In the genomic region with DNA sequence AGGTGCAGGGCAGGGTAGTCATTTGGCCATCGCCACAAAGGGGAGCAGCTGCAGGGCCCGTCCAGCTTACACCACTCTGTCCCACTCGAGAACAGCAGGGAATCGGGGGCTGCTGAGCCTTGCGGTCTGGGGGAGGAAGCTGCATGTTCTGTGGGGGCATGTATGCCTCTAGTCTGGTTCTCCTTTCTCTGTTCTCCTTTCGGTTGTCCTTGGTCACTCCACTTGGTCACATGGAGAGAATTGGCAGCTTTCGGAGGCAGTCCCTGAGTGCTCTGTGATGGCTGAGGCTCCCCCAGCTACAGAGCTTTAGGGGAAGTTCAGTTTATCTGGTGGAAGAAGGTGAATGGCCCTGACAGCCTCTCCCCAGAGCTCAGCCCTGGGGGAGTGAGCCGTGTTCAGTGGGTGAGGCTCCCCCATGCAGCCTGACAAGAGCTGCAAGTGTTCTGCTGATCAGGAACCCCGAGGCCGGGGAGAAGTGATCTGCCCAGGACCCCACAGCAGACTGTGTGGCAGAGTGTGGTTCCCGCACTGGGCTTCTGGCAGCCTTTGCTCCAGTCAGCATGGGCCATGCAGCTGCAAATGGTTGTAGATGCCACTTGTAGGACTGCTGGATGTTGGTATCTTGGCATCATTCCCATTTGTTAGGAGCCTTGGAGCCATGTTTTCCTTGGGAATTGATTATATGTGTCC, we compare ENCODE assay signal across 8 cellular contexts. TPM values are rescaled to one million over a fixed set of nuclear protein-coding genes. Genes with fewer than 3 reads are reported as not detected.
A peak's percentile ranks its signal among the peaks of the same experiment; 100 is the strongest.
DNase-seq lines count a peak whose midpoint lies in the region; ATAC-seq, FAIRE-seq and TF ChIP-seq lines count a peak whose summit lies in the region.

No MANE protein-coding gene starts in this region.

- peak overlapping the region; percentile 81 for H3K4me3 Mint-ChIP-seq in activated naive CD8-positive, alpha-beta T cell treated with anti-CD3 and anti-CD28 coated beads, Interleukin-2, amount 10 ng/mL, durations not matched to agents 7 days and 5 days
- H3K4me3 Mint-ChIP-seq in naive B cell, result peak overlapping the region; percentile 78 to 96 (median 90)

- in situ Hi-C loops in ACHN (cut with HindIII; ENCODE audit: low pct_ligation_motif_present, low pct_unique_long_range_greater_than_20kb, low sequenced_read_pairs), result no loop called here

- no peak for TF ChIP-seq CTCF in D721Med (IDR thresholded peaks at IDR 0.05; ENCODE audit: insufficient read depth, missing control alignments)

- H3K27ac Mint-ChIP-seq in activated naive CD8-positive, alpha-beta T cell treated with anti-CD3 and anti-CD28 coated beads, Interleukin-2, amount 10 ng/mL, durations not matched to agents 7 days and 5 days, result peak overlapping the region; percentile 91
- peak overlapping the region; percentile 91 to 98 (median 95) for H3K27ac Mint-ChIP-seq in naive B cell

- FAIRE-seq in GM12892 (lab: Jason Lieb, UNC) (peak; percentile 100), D721Med (lab: Jason Lieb, UNC) (no peak)

- peak; percentile 87 for ATAC-seq in GM21381 (IDR thresholded peaks at IDR 0.05; ENCODE audit: unreplicated experiment)
- peak; percentile 82 for ATAC-seq in HG03575 (IDR thresholded peaks at IDR 0.05; ENCODE audit: extremely low read depth, insufficient number of reproducible peaks, low FRiP score, unreplicated experiment)
- peak; percentile 59 for ATAC-seq in activated naive CD8-positive, alpha-beta T cell treated with anti-CD3 and anti-CD28 coated beads, Interleukin-2, amount 10 ng/mL, durations not matched to agents 7 days and 5 days (ENCODE audit: low read depth)
- peak; percentile 96 for ATAC-seq in naive B cell (ENCODE audit: low read depth in 2 of 2)

- H3K4me1 Mint-ChIP-seq in activated naive CD8-positive, alpha-beta T cell treated with anti-CD3 and anti-CD28 coated beads, Interleukin-2, amount 10 ng/mL, durations not matched to agents 7 days and 5 days, result peaks cover 39% of the 10 kb centered on the region
- peaks cover 41 to 57% (median 46%) of the 10 kb centered on the region in 3 donors for H3K4me1 Mint-ChIP-seq in naive B cell

- POLR2A ChIA-PET in activated naive CD8-positive, alpha-beta T cell treated with anti-CD3 and anti-CD28 coated beads, Interleukin-2, amount 10 ng/mL, durations not matched to agents 7 days and 5 days (lab: Charles Lee), result interaction anchor here (0.7 to 1.1 kb wide), 4 partner anchors 51 to 101 kb away, joined by 3 to 4 read pairs (median 4); no protein-coding TSS in a partner anchor

- H3K36me3 Mint-ChIP-seq in activated naive CD8-positive, alpha-beta T cell treated with anti-CD3 and anti-CD28 coated beads, Interleukin-2, amount 10 ng/mL, durations not matched to agents 7 days and 5 days, result no peaks in the 10 kb centered on the region
- no peaks in the 10 kb centered on the region for H3K36me3 Mint-ChIP-seq in naive B cell

- H3K27me3 Mint-ChIP-seq in activated naive CD8-positive, alpha-beta T cell treated with anti-CD3 and anti-CD28 coated beads, Interleukin-2, amount 10 ng/mL, durations not matched to agents 7 days and 5 days, result peaks cover 12% of the 10 kb centered on the region
- H3K27me3 Mint-ChIP-seq in naive B cell, result no peaks in the 10 kb centered on the region

- DNase-seq in GM12892 (ENCODE audit: insufficient read length) (peak; percentile 46), naive B cell (peak; percentile 85), D721Med (ENCODE audit: insufficient read length, low spot score) (no peak), ACHN (no peak), iPS-NIHi11 (ENCODE audit: low spot score) (no peak)
- peak; percentile 51 for DNase-seq in activated naive CD8-positive, alpha-beta T cell treated with anti-CD3 and anti-CD28 coated beads, Interleukin-2, amount 10 ng/mL, durations not matched to agents 7 days and 5 days

- TF ChIP-seq POLR2A in GM12892 (IDR thresholded peaks at IDR 0.05; ENCODE audit: low read depth, low read length), result peak; percentile 48; the same call in 1 of the 2 replicates

- no peaks in the 10 kb centered on the region for H3K9me3 Mint-ChIP-seq in activated naive CD8-positive, alpha-beta T cell treated with anti-CD3 and anti-CD28 coated beads, Interleukin-2, amount 10 ng/mL, durations not matched to agents 7 days and 5 days
- H3K9me3 Mint-ChIP-seq in naive B cell, result no peaks in the 10 kb centered on the region

RNA-seq across cellular contexts. Expression of gene SMPD3, which starts 22.3 kb away (rescaled TPM):
- polyA plus RNA-seq in GM12892 (2012; ENCODE audit: missing spikeins), result 0.38 TPM
- total RNA-seq in activated naive CD8-positive, alpha-beta T cell treated with anti-CD3 and anti-CD28 coated beads, Interleukin-2, amount 10 ng/mL, durations not matched to agents 7 days and 5 days, result 10 to 100 TPM; 16.0 to 16.9 TPM
- polyA plus RNA-seq in naive B cell (ENCODE audit: low read depth in 6 of 6), result 1 to 10 TPM in 1 of 6 donors, under 1 TPM in 4, not detected in 1; 0.18 to 2.2 (median 0.41) TPM

Comparison
In these comparisons a context has a peak if more than half of its experiments do, and no peak if none do; other contexts are left out.
1. DNase-seq: peak in GM12892 (single experiment), activated naive CD8-positive, alpha-beta T cell treated with anti-CD3 and anti-CD28 coated beads, Interleukin-2, amount 10 ng/mL, durations not matched to agents 7 days and 5 days (single experiment) and naive B cell (single experiment); none in D721Med (single experiment), ACHN (single experiment) and iPS-NIHi11 (single experiment).
2. Peak in every context shown above with its lines, with median percentiles within 50 percentile points of each other: ATAC-seq.